Comparison of ENCODE assay signal across 1 cellular context in genomic region chr17:28705074-28705659, GRCh38.
TF ChIP-seq lines count a peak whose summit lies in the region.

No MANE protein-coding gene starts in this region.

TF ChIP-seq in GM23338, 12 proteins besides CTCF, POLR2A, EP300 and RAD21:
- TF ChIP-seq REST (IDR thresholded peaks at IDR 0.05; ENCODE audit: unreplicated experiment) = no peak
- TF ChIP-seq EZH2 (IDR thresholded peaks at IDR 0.05; ENCODE audit: low read depth, unreplicated experiment) = no peak
- no peak for TF ChIP-seq ZNF331 (CRISPR knock-in tag; IDR thresholded peaks at IDR 0.05; ENCODE audit: low read depth)
- no peak for TF ChIP-seq EZH2phosphoT487 (IDR thresholded peaks at IDR 0.05; ENCODE audit: unreplicated experiment)
- no peak for TF ChIP-seq STAT1 (IDR thresholded peaks at IDR 0.05; ENCODE audit: unreplicated experiment)
- TF ChIP-seq NANOG (IDR thresholded peaks at IDR 0.05; ENCODE audit: borderline replicate concordance) = no peak
- no peak for TF ChIP-seq POLR2AphosphoS5 (IDR thresholded peaks at IDR 0.05; ENCODE audit: low read depth)
- no peak for TF ChIP-seq ETS1 (IDR thresholded peaks at IDR 0.05)
- TF ChIP-seq ZNF114 (CRISPR knock-in tag; IDR thresholded peaks at IDR 0.05) = no peak
- TF ChIP-seq CREB1 (CRISPR knock-in tag; IDR thresholded peaks at IDR 0.05; ENCODE audit: low read depth) = no peak
- no peak for TF ChIP-seq ZNF462 (CRISPR knock-in tag; IDR thresholded peaks at IDR 0.05)
- TF ChIP-seq JUNB (IDR thresholded peaks at IDR 0.05; ENCODE audit: unreplicated experiment) = no peak
TF ChIP-seq in GM23338: peak in this region for 0.
